8 cellular contexts compared by ENCODE assay signal in the genomic region with DNA sequence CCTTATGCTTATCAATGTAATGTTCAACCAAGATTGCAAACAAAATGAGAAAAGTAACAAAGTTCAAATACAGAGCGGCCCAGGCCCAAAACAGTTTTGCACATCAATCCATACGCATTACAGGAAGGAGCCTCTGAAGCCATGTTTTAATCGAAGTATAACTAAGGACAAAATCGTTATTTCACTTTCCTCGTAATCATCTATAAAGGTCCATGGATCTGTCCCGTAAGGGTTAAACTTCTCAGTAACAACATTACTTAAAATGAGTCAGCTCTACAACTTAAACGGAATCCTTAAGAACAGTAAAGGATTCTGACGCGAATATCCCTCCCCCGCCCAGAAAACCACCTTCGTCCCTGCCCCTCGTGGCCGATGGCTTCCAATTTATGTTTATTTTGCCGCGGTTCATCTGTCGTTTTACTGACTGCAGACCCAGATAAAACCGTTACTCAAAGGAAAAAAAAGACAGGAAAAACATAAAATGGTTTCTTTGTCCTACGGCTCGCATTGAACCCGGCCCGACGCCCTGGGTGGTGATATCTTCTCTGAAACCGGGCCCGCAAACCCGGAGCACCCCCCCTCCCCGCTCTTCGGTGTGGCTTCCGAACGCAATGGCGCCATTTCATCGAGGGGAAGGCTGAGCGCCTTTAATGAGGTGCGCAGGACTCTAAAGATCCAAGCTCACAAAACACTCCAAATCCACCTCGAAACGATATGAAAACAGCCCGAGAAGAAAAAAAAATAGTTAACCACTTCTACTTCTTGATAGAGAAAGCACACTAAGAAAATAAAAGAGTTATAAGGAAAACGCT. TPM values are rescaled to one million over a fixed set of nuclear protein-coding genes. Genes with fewer than 3 reads are reported as not detected.
DNase-seq lines count a peak whose midpoint lies in the region; TF ChIP-seq lines count a peak whose summit lies in the region.

No MANE protein-coding gene starts in this region.

- H3K9me2 ChIP-seq in OCI-LY7 (ENCODE audit: insufficient read depth, low read length) = no peaks in the 10 kb centered on the region

- peaks cover 71% of the 10 kb centered on the region for H4K20me1 ChIP-seq in OCI-LY7 (ENCODE audit: insufficient read depth, low read length)

- no peak for TF ChIP-seq POLR2A in suprapubic skin (IDR thresholded peaks at IDR 0.05)

- no CpG with 5 or more reads among the region's 37 CpGs for WGBS in neuronal stem cell (ENCODE audit: extremely low coverage in 2 of 2, insufficient read length in 2 of 2, insufficient replicate concordance in 1 of 2), 2 donors
- WGBS in suprapubic skin = 0% methylated on average over 37 of the region's 37 CpGs

- H3K14ac ChIP-seq in neuronal stem cell (ENCODE audit: low read length) = peak overlapping the region; percentile 38

- H4K91ac ChIP-seq in neuronal stem cell (ENCODE audit: low read depth, low read length, poor library complexity) = no peak overlapping the region

- intact Hi-C loops in OCI-LY7 (cut with micrococcal nuclease; ENCODE audit: unreplicated experiment) = loop anchor here (1.0 to 5.0 kb wide), 6 partner anchors 47 to 232 kb away; a partner anchor contains a TSS

- peak overlapping the region; percentile 93 for H3K4me2 ChIP-seq in OCI-LY7 (ENCODE audit: low read length)
- peak overlapping the region; percentile 33 for H3K4me2 ChIP-seq in neuronal stem cell (ENCODE audit: insufficient read depth, low read length, poor library complexity, severe bottlenecking)

- peak; percentile 16 to 79 for DNase-seq in NCI-H187 (lab: John Stamatoyannopoulos, UW)
- DNase-seq in NCI-H187 treated with DMSO at 0.1 percent for 48 hours (lab: John Stamatoyannopoulos, UW) = no peak
- peak; percentile 73 for DNase-seq in OCI-LY7 (ENCODE audit: low spot score)
- peak; percentile 63 for DNase-seq in activated effector memory CD4-positive, alpha-beta T cell treated with Interleukin-2 at 50 U/mL for 16 hours
- DNase-seq in foreskin fibroblast = no peak
- peak; percentile 69 for DNase-seq in neuronal stem cell (ENCODE audit: low spot score)
- peak; percentile 85 to 87 for DNase-seq in suprapubic skin (ENCODE audit: low spot score in 2 of 2)
- DNase-seq in GM20000 (ENCODE audit: low spot score) = no peak

- TF ChIP-seq CTCF in OCI-LY7 (conservative IDR thresholded peaks at IDR 0.05; ENCODE audit: low read length) (no peak), foreskin fibroblast (IDR thresholded peaks at IDR 0.05; ENCODE audit: low read depth, low read length) (no peak), suprapubic skin (IDR thresholded peaks at IDR 0.05) (no peak), GM20000 (IDR thresholded peaks at IDR 0.05; ENCODE audit: extremely low read depth, missing control alignments) (no peak)

- H2AFZ ChIP-seq in OCI-LY7 (ENCODE audit: low read length) (no peak overlapping the region), neuronal stem cell (ENCODE audit: low read length) (peak overlapping the region; percentile 5)

- peak overlapping the region; percentile 98 for H2AK5ac ChIP-seq in neuronal stem cell (ENCODE audit: low read depth, low read length)

- H3K4me1 ChIP-seq in OCI-LY7 (ENCODE audit: insufficient read depth, low read length, poor library complexity, severe bottlenecking) (peaks cover 37% of the 10 kb centered on the region), neuronal stem cell (ENCODE audit: control insufficient read depth in 2 of 2, insufficient read depth in 1 of 2, low read depth in 1 of 2, low read length in 2 of 2) (peaks cover 1 to 17% of the 10 kb centered on the region in 2 donors), suprapubic skin (peaks cover 53% of the 10 kb centered on the region)

- no TSS peak for BruUV-seq in OCI-LY7 (replicated peaks; lab: Mats Ljungman, UMichigan)

- H2BK12ac ChIP-seq in neuronal stem cell (ENCODE audit: low read length) = no peak overlapping the region

- H3K23ac ChIP-seq in neuronal stem cell (ENCODE audit: low read depth, low read length, poor library complexity) = no peak overlapping the region

- H3K27ac ChIP-seq in OCI-LY7 (ENCODE audit: low read depth, low read length, poor library complexity, severe bottlenecking) = peak overlapping the region; percentile 100
- peak overlapping the region; percentile 97 for H3K27ac ChIP-seq in neuronal stem cell (replicated peaks; ENCODE audit: low read length)
- peak overlapping the region; percentile 98 for H3K27ac ChIP-seq in suprapubic skin

- no peaks in the 10 kb centered on the region for H3K27me3 ChIP-seq in neuronal stem cell (ENCODE audit: control insufficient read depth in 3 of 3, insufficient read depth in 3 of 3, low read depth in 1 of 3, low read length in 3 of 3)
- H3K27me3 ChIP-seq in suprapubic skin = no peaks in the 10 kb centered on the region

- no peak overlapping the region for H4K8ac ChIP-seq in neuronal stem cell (ENCODE audit: low read depth, low read length)

- H3K9ac ChIP-seq in neuronal stem cell (ENCODE audit: low read depth, low read length, poor library complexity) = peak overlapping the region; percentile 60

- peak overlapping the region; percentile 99 for H2BK5ac ChIP-seq in neuronal stem cell (ENCODE audit: low read length)

- H3K9me3 ChIP-seq in OCI-LY7 (ENCODE audit: low read length) = no peaks in the 10 kb centered on the region
- H3K9me3 ChIP-seq in neuronal stem cell (replicated peaks in 1 of 2; ENCODE audit: control insufficient read depth in 2 of 2, insufficient read depth in 1 of 2, low read depth in 1 of 2, low read length in 2 of 2) = no peaks in the 10 kb centered on the region
- no peaks in the 10 kb centered on the region for H3K9me3 ChIP-seq in suprapubic skin

- no peak for TF ChIP-seq EP300 in suprapubic skin (IDR thresholded peaks at IDR 0.05)

- peaks cover 5% of the 10 kb centered on the region for H3K79me1 ChIP-seq in neuronal stem cell (ENCODE audit: low read depth, low read length)

- peak overlapping the region; percentile 44 for H3K18ac ChIP-seq in neuronal stem cell (ENCODE audit: low read length)

- peak overlapping the region; percentile 94 for H2BK120ac ChIP-seq in neuronal stem cell (ENCODE audit: low read depth, low read length)

- peaks cover 90% of the 10 kb centered on the region for H3K79me2 ChIP-seq in OCI-LY7 (ENCODE audit: insufficient read depth, low read depth, low read length)

- H3K4ac ChIP-seq in neuronal stem cell (ENCODE audit: low read length) = peak overlapping the region; percentile 71

- CTCF ChIA-PET in OCI-LY7 (lab: Charles Lee; ENCODE audit: unreplicated experiment) = interaction anchor here (0.6 kb wide), 1 partner anchor 134 kb away, joined by 6 read pairs; no protein-coding TSS in a partner anchor

- H3K4me3 ChIP-seq in OCI-LY7 (ENCODE audit: low read depth, low read length, poor library complexity, severe bottlenecking) = peak overlapping the region; percentile 99
- H3K4me3 ChIP-seq in foreskin fibroblast (ENCODE audit: low read depth in 1 of 2, low read length in 2 of 2) = peak overlapping the region; percentile 89 to 98
- peak overlapping the region; percentile 85 to 87 for H3K4me3 ChIP-seq in neuronal stem cell (ENCODE audit: low read length in 2 of 2)
- peak overlapping the region; percentile 99 for H3K4me3 ChIP-seq in suprapubic skin

- H2BK15ac ChIP-seq in neuronal stem cell (ENCODE audit: low read length) = no peak overlapping the region

- POLR2A ChIA-PET in OCI-LY7 (lab: Charles Lee) = interaction anchor here (0.6 to 4.4 kb wide), 14 partner anchors 8 to 1606 kb away, joined by 3 to 26 read pairs (median 3); no protein-coding TSS in a partner anchor

- H3K36me3 ChIP-seq in OCI-LY7 (ENCODE audit: insufficient read depth, low read length) (peaks cover 87% of the 10 kb centered on the region), neuronal stem cell (replicated peaks in 1 of 2; ENCODE audit: control insufficient read depth in 2 of 2, insufficient read depth in 2 of 2, low read length in 2 of 2) (peaks cover 10 to 69% of the 10 kb centered on the region in 2 donors), suprapubic skin (peaks cover 31% of the 10 kb centered on the region)

RNA-seq across cellular contexts. Expression of a gene that starts 1.0 kb away (rescaled TPM):
- 258 and 406 TPM in 2 replicates for total RNA-seq in OCI-LY7 (2014; rRNA removed; shearing (Covaris generic))
- 1,014 and 1,090 TPM in 2 replicates for total RNA-seq in OCI-LY7 (2022)
- 904 TPM for polyA plus RNA-seq in neuronal stem cell (2013, experiment 1 of 2)
- polyA plus RNA-seq in neuronal stem cell (2013, experiment 2 of 2) = 913 TPM
- total RNA-seq in suprapubic skin = 100 to 1,000 TPM in 3 of 4 donors, 10 to 100 TPM in 1; 88.2 to 228 (median 137) TPM

RNA-seq across cellular contexts. Expression of a gene that starts 2.0 kb away (rescaled TPM):
- 252 and 259 TPM in 2 replicates for total RNA-seq in OCI-LY7 (2014; rRNA removed; shearing (Covaris generic))
- 350 and 364 TPM in 2 replicates for total RNA-seq in OCI-LY7 (2022)
- polyA plus RNA-seq in neuronal stem cell (2013, experiment 1 of 2) = 207 TPM
- polyA plus RNA-seq in neuronal stem cell (2013, experiment 2 of 2) = 215 TPM
- total RNA-seq in suprapubic skin = 10 to 100 TPM; 42.3 to 81.7 (median 44.7) TPM

RNA-seq across cellular contexts. Expression of a gene that starts 47.5 kb away (rescaled TPM):
- total RNA-seq in OCI-LY7 (2014; rRNA removed; shearing (Covaris generic)) = 10.7 and 13.3 TPM in 2 replicates
- 12.3 and 12.6 TPM in 2 replicates for total RNA-seq in OCI-LY7 (2022)
- polyA plus RNA-seq in neuronal stem cell (2013, experiment 1 of 2) = 4.0 TPM
- 4.1 TPM for polyA plus RNA-seq in neuronal stem cell (2013, experiment 2 of 2)
- total RNA-seq in suprapubic skin = 10 to 100 TPM; 14.1 to 36.3 (median 19.7) TPM

Comparison
In these comparisons a context has a peak if more than half of its experiments do, and no peak if none do; other contexts are left out.
1. DNase-seq: peak in NCI-H187 (2 of 2), OCI-LY7 (single experiment), activated effector memory CD4-positive, alpha-beta T cell treated with Interleukin-2 at 50 U/mL for 16 hours (single experiment), neuronal stem cell (single experiment) and suprapubic skin (2 of 2); none in NCI-H187 treated with DMSO at 0.1 percent for 48 hours (single experiment), foreskin fibroblast (0 of 2) and GM20000 (single experiment).
2. Peak in every context shown above with its lines, with median percentiles within 50 percentile points of each other: H3K27ac ChIP-seq and H3K4me3 ChIP-seq.